8 cellular contexts compared by ENCODE assay signal in genomic region chr7:2354173-2355078, GRCh38. TPM values are rescaled to one million over a fixed set of nuclear protein-coding genes. Genes with fewer than 3 reads are reported as not detected.
DNase-seq lines count a peak whose midpoint lies in the region; ATAC-seq and TF ChIP-seq lines count a peak whose summit lies in the region.

TSS of gene EIF3B (plus strand) at chr7:2354827. CDS start at chr7:2354922, 95 bp downstream.

- H3K9me3 Mint-ChIP-seq in HFFc6: no peaks in the 10 kb centered on the region

- no peaks in the 10 kb centered on the region for H3K9me3 ChIP-seq in gastroesophageal sphincter
- H3K9me3 ChIP-seq in neuronal stem cell (replicated peaks in 1 of 2; ENCODE audit: control insufficient read depth in 2 of 2, insufficient read depth in 1 of 2, low read depth in 1 of 2, low read length in 2 of 2): peaks cover 0 to 2% of the 10 kb centered on the region in 2 donors
- no peaks in the 10 kb centered on the region for H3K9me3 ChIP-seq in subcutaneous abdominal adipose tissue (ENCODE audit: control insufficient read depth in 5 of 5, low read length in 5 of 5)

- no peak within 1 kb of the TSS for H3K4ac ChIP-seq in neuronal stem cell (ENCODE audit: low read length)

- peak within 1 kb of the TSS; percentile 97 for H3K4me3 Mint-ChIP-seq in HFFc6

- peak within 1 kb of the TSS; percentile 95 to 99 (median 97) for H3K27ac ChIP-seq in gastroesophageal sphincter
- H3K27ac ChIP-seq in neuronal stem cell (replicated peaks; ENCODE audit: low read length): peak within 1 kb of the TSS; percentile 86
- H3K27ac ChIP-seq in subcutaneous abdominal adipose tissue (ENCODE audit: low read depth, low read length): peak within 1 kb of the TSS; percentile 100

- ATAC-seq in gastroesophageal sphincter: peak; percentile 94

- peak within 1 kb of the TSS; percentile 56 for H4K91ac ChIP-seq in neuronal stem cell (ENCODE audit: low read depth, low read length, poor library complexity)

- peaks cover 0 to 18% of the 10 kb centered on the region in 2 donors for H3K36me3 ChIP-seq in gastroesophageal sphincter
- peaks cover 10 to 42% of the 10 kb centered on the region in 2 donors for H3K36me3 ChIP-seq in neuronal stem cell (replicated peaks in 1 of 2; ENCODE audit: control insufficient read depth in 2 of 2, insufficient read depth in 2 of 2, low read length in 2 of 2)
- peaks cover 0 to 5% (median 3%) of the 10 kb centered on the region in 5 donors for H3K36me3 ChIP-seq in subcutaneous abdominal adipose tissue (ENCODE audit: control insufficient read depth in 5 of 5, insufficient read depth in 5 of 5, low read length in 5 of 5)

- DNase-seq in GM04504 (ENCODE audit: low read depth): peak; percentile 88
- peak; percentile 90 for DNase-seq in HFFc6
- DNase-seq in NAMALWA (ENCODE audit: low spot score): peak; percentile 97
- peak; percentile 95 for DNase-seq in SK-MEL-5 (ENCODE audit: low read depth, low spot score)
- peak; percentile 88 for DNase-seq in activated naive CD4-positive, alpha-beta T cell treated with Interleukin-2 at 50 U/mL for 16 hours
- DNase-seq in neuronal stem cell (ENCODE audit: low spot score): peak; percentile 98

- peak within 1 kb of the TSS; percentile 48 for H2BK12ac ChIP-seq in neuronal stem cell (ENCODE audit: low read length)

- peaks cover 6% of the 10 kb centered on the region for H3K79me1 ChIP-seq in neuronal stem cell (ENCODE audit: low read depth, low read length)

- H3K36me3 Mint-ChIP-seq in HFFc6 (ENCODE audit: low read depth): peaks cover 23% of the 10 kb centered on the region

- H4K8ac ChIP-seq in neuronal stem cell (ENCODE audit: low read depth, low read length): no peak within 1 kb of the TSS

- H3K27ac Mint-ChIP-seq in HFFc6: peak within 1 kb of the TSS; percentile 100

- H2BK120ac ChIP-seq in neuronal stem cell (ENCODE audit: low read depth, low read length): peak within 1 kb of the TSS; percentile 84

- peaks cover 18% of the 10 kb centered on the region for H3K4me1 Mint-ChIP-seq in HFFc6 (ENCODE audit: low read depth)

- TF ChIP-seq EP300 in gastroesophageal sphincter (IDR thresholded peaks at IDR 0.05): no peak

- H3K4me3 ChIP-seq in gastroesophageal sphincter: peak within 1 kb of the TSS; percentile 96 to 100
- peak within 1 kb of the TSS; percentile 97 to 99 for H3K4me3 ChIP-seq in neuronal stem cell (ENCODE audit: low read length in 2 of 2)
- peak within 1 kb of the TSS; percentile 75 to 91 (median 87) for H3K4me3 ChIP-seq in subcutaneous abdominal adipose tissue (ENCODE audit: low read depth in 1 of 5, low read length in 5 of 5)

- TF ChIP-seq CTCF in HFFc6 (IDR thresholded peaks at IDR 0.05): no peak; the same call in 1 of the 2 replicates
- TF ChIP-seq CTCF in gastroesophageal sphincter (IDR thresholded peaks at IDR 0.05): peak in 2 of 4 experiments; percentile 17 to 30

- H3K9ac ChIP-seq in neuronal stem cell (ENCODE audit: low read depth, low read length, poor library complexity) (peak within 1 kb of the TSS; percentile 96), subcutaneous abdominal adipose tissue (ENCODE audit: low read length in 5 of 5) (peak within 1 kb of the TSS; percentile 88 to 99 (median 99))

- H2BK5ac ChIP-seq in neuronal stem cell (ENCODE audit: low read length): peak within 1 kb of the TSS; percentile 97

- H2BK15ac ChIP-seq in neuronal stem cell (ENCODE audit: low read length): peak within 1 kb of the TSS; percentile 56

- H3K4me2 ChIP-seq in neuronal stem cell (ENCODE audit: insufficient read depth, low read length, poor library complexity, severe bottlenecking): peak within 1 kb of the TSS; percentile 85

- H2AK5ac ChIP-seq in neuronal stem cell (ENCODE audit: low read depth, low read length): peak within 1 kb of the TSS; percentile 94

- in situ Hi-C loops in SK-MEL-5 (cut with HindIII; ENCODE audit: low pct_unique_long_range_greater_than_20kb, low sequenced_read_pairs): no loop called here

- 0% methylated on average over 8 to 10 of the region's 81 CpGs for WGBS in gastroesophageal sphincter (ENCODE audit: low coverage in 1 of 2), 2 donors
- WGBS in neuronal stem cell (ENCODE audit: extremely low coverage in 2 of 2, insufficient read length in 2 of 2, insufficient replicate concordance in 1 of 2), 2 donors: no CpG with 5 or more reads among the region's 81 CpGs

- H3K27me3 ChIP-seq in gastroesophageal sphincter (no peaks in the 10 kb centered on the region), neuronal stem cell (ENCODE audit: control insufficient read depth in 3 of 3, insufficient read depth in 3 of 3, low read depth in 1 of 3, low read length in 3 of 3) (no peaks in the 10 kb centered on the region), subcutaneous abdominal adipose tissue (ENCODE audit: control insufficient read depth in 5 of 5, insufficient read depth in 4 of 5, low read length in 5 of 5) (no peaks in the 10 kb centered on the region)

- peak within 1 kb of the TSS; percentile 83 for H3K23ac ChIP-seq in neuronal stem cell (ENCODE audit: low read depth, low read length, poor library complexity)

- H3K27me3 Mint-ChIP-seq in HFFc6 (ENCODE audit: insufficient read depth): peaks cover 2% of the 10 kb centered on the region; the same call in 1 of the 2 replicates

- peak within 1 kb of the TSS; percentile 93 for H2AFZ ChIP-seq in neuronal stem cell (ENCODE audit: low read length)

- peak; percentile 52 to 69 for TF ChIP-seq POLR2A in gastroesophageal sphincter (IDR thresholded peaks at IDR 0.05)

- H3K18ac ChIP-seq in neuronal stem cell (ENCODE audit: low read length): peak within 1 kb of the TSS; percentile 94

- H3K4me1 ChIP-seq in gastroesophageal sphincter (peaks cover 0 to 53% (median 27%) of the 10 kb centered on the region in 3 donors), neuronal stem cell (ENCODE audit: control insufficient read depth in 2 of 2, insufficient read depth in 1 of 2, low read depth in 1 of 2, low read length in 2 of 2) (peaks cover 8 to 9% of the 10 kb centered on the region in 2 donors), subcutaneous abdominal adipose tissue (ENCODE audit: control insufficient read depth in 5 of 5, insufficient read depth in 5 of 5, low read length in 5 of 5) (peaks cover 2 to 53% (median 42%) of the 10 kb centered on the region in 5 donors)

- peak within 1 kb of the TSS; percentile 64 for H3K14ac ChIP-seq in neuronal stem cell (ENCODE audit: low read length)

RNA-seq across cellular contexts. Expression of gene EIF3B, which starts in this region (rescaled TPM):
- total RNA-seq in HFFc6 (2021; fragmentation: NEBNext Ultra II Directional; extraction: Animal tissue kit (Norgen Biotek cat#: 25700)): 100 to 1,000 TPM; 175 to 207 (median 180) TPM
- 386 and 411 TPM in 2 replicates for total RNA-seq in SK-MEL-5 (2014; rRNA removed; shearing (Covaris generic))
- polyA plus RNA-seq in SK-MEL-5 (2015; cell fraction: cytosol; rRNA removed): 271 and 322 TPM in 2 replicates
- 506 and 556 TPM in 2 replicates for polyA plus RNA-seq in SK-MEL-5 (2015; cell fraction: nucleus; rRNA removed)
- 100 to 1,000 TPM; 126 to 147 (median 137) TPM for total RNA-seq in gastroesophageal sphincter
- 81.1 TPM for polyA plus RNA-seq in neuronal stem cell (2013, experiment 1 of 2)
- 83.2 TPM for polyA plus RNA-seq in neuronal stem cell (2013, experiment 2 of 2)

Comparison
In these comparisons a context has a peak if more than half of its experiments do, and no peak if none do; other contexts are left out.
1. Peak in every context shown above with its lines: DNase-seq, ATAC-seq, H3K4me3 ChIP-seq and H3K27ac ChIP-seq.